In the genomic region with DNA sequence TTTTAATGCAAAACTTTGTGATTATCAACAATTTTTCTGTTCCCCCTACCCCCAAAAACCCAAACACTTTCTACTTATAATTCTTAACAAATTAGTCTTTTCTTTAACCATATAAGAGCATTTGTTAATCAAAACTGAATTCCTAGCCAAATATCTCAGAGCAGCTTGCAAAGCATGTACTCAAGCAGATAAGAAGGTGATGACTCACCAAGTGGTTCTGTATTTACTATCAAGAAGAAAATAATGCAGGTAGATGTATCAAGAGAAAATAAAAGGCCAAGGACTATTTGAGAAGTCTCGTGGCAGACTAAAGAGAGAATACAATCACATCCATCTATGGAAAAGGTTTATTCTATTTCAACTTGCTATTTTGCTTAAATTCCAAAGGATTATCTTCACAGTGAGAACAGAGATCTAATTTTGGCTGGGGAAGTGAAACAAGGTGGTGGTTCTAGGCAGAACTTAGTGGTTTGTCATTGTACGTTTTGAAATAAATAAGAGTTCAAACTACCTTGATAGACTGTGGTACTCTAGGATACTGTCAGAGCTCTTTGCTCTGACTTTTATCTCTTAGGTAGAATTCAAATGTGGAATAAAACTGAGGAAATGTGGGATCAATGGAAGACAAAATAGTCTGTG, we compare ENCODE assay signal across 11 cellular contexts.
A peak's percentile ranks its signal among the peaks of the same experiment; 100 is the strongest.
DNase-seq lines count a peak whose midpoint lies in the region; ATAC-seq and TF ChIP-seq lines count a peak whose summit lies in the region.
"Had no signal": no experiment of that assay in that cellular context is flagged by ENCODE, and none has a peak within 500 bp of the region (broad histone marks: within the 10 kb centered on the region; RNA-seq: fewer than 3 reads in every experiment).

No MANE protein-coding gene starts in this region.

- no peak overlapping the region for H2AFZ ChIP-seq in hepatocyte

- H3K36me3 ChIP-seq in hepatocyte (replicated peaks; ENCODE audit: insufficient read depth, low read depth) (no peaks in the 10 kb centered on the region), brain microvascular endothelial cell (replicated peaks) (no peaks in the 10 kb centered on the region)
- H3K36me3 ChIP-seq: lower lobe of right lung had no signal

- H3K4me3 ChIP-seq in hepatocyte: no peak overlapping the region
- no peak overlapping the region for H3K4me3 ChIP-seq in brain microvascular endothelial cell (ENCODE audit: low read depth, low read length)
- H3K4me3 ChIP-seq: lower lobe of right lung had no signal

- TF ChIP-seq CTCF in hepatocyte (IDR thresholded peaks at IDR 0.05; ENCODE audit: poor library complexity): no peak
- TF ChIP-seq CTCF in brain microvascular endothelial cell (IDR thresholded peaks at IDR 0.05; ENCODE audit: low read depth, low read length, missing control alignments): no peak

- no peaks in the 10 kb centered on the region for H3K79me2 ChIP-seq in hepatocyte

- ATAC-seq in GM18867 (IDR thresholded peaks at IDR 0.05; ENCODE audit: unreplicated experiment) (peak; percentile 69), HG02623 (IDR thresholded peaks at IDR 0.05; ENCODE audit: unreplicated experiment) (peak; percentile 86)
- no peak for ATAC-seq in activated CD4-positive, alpha-beta T cell treated with anti-CD3 and anti-CD28 coated beads for 36 hours
- ATAC-seq: lower lobe of right lung had no signal

- H3K27me3 Mint-ChIP-seq in activated CD4-positive, alpha-beta T cell treated with anti-CD3 and anti-CD28 coated beads for 36 hours: peaks cover 2% of the 10 kb centered on the region

- no peaks in the 10 kb centered on the region for H4K20me1 ChIP-seq in hepatocyte (ENCODE audit: insufficient read depth, poor library complexity, severe bottlenecking)

- 66% methylated on average over 2 of the region's 2 CpGs for WGBS in hepatocyte (ENCODE audit: low lambda C conversion rate, missing lambda C conversion rate)

- H3K4me1 ChIP-seq in hepatocyte (ENCODE audit: insufficient read depth): peaks cover 16% of the 10 kb centered on the region
- H3K4me1 ChIP-seq: lower lobe of right lung had no signal

- CTCF ChIA-PET in activated CD4-positive, alpha-beta T cell treated with anti-CD3 and anti-CD28 coated beads for 36 hours (lab: Charles Lee): no interaction called here

- intact Hi-C loops in activated CD4-positive, alpha-beta T cell treated with anti-CD3 and anti-CD28 coated beads for 36 hours (cut with DNase I, micrococcal nuclease): no loop called here

- no peak overlapping the region for H3K4me3 Mint-ChIP-seq in activated CD4-positive, alpha-beta T cell treated with anti-CD3 and anti-CD28 coated beads for 36 hours

- H3K4me2 ChIP-seq in hepatocyte: no peak overlapping the region

- H3K27ac ChIP-seq in hepatocyte (peak overlapping the region; percentile 39), brain microvascular endothelial cell (no peak overlapping the region)
- H3K27ac ChIP-seq: lower lobe of right lung had no signal

- in situ Hi-C loops in brain microvascular endothelial cell (cut with HindIII; ENCODE audit: low pct_ligation_motif_present, low sequenced_read_pairs): no loop called here

- peaks cover 5% of the 10 kb centered on the region for H3K4me1 Mint-ChIP-seq in activated CD4-positive, alpha-beta T cell treated with anti-CD3 and anti-CD28 coated beads for 36 hours

- DNase-seq in NCI-H1048 (lab: John Stamatoyannopoulos, UW) (peak; percentile 14), hepatocyte (ENCODE audit: low spot score) (peak; percentile 28), mesenteric fat pad (ENCODE audit: low spot score) (no peak), brain microvascular endothelial cell (no peak), NCI-H2227 (lab: John Stamatoyannopoulos, UW; ENCODE audit: unreplicated experiment) (no peak)
- no peak for DNase-seq in activated CD4-positive, alpha-beta T cell treated with anti-CD3 and anti-CD28 coated beads for 36 hours
- DNase-seq: foreskin melanocyte, lower lobe of right lung, T1000 had no signal

- H3K27me3 ChIP-seq in hepatocyte (no peaks in the 10 kb centered on the region), brain microvascular endothelial cell (replicated peaks) (no peaks in the 10 kb centered on the region)

- no peak overlapping the region for H3K27ac Mint-ChIP-seq in activated CD4-positive, alpha-beta T cell treated with anti-CD3 and anti-CD28 coated beads for 36 hours

- peaks cover 2% of the 10 kb centered on the region for H3K36me3 Mint-ChIP-seq in activated CD4-positive, alpha-beta T cell treated with anti-CD3 and anti-CD28 coated beads for 36 hours (ENCODE audit: low read depth)

- POLR2A ChIA-PET in activated CD4-positive, alpha-beta T cell treated with anti-CD3 and anti-CD28 coated beads for 36 hours (lab: Charles Lee): interaction anchor here (0.6 kb wide), 1 partner anchor 56 kb away, joined by 3 read pairs; no protein-coding TSS in a partner anchor

- no peaks in the 10 kb centered on the region for H3K9me2 ChIP-seq in hepatocyte (replicated peaks; ENCODE audit: insufficient read depth)

- H3K9me3 ChIP-seq in hepatocyte (ENCODE audit: low read depth): no peaks in the 10 kb centered on the region
- H3K9me3 ChIP-seq: lower lobe of right lung had no signal

- peaks cover 8% of the 10 kb centered on the region for H3K9me3 Mint-ChIP-seq in activated CD4-positive, alpha-beta T cell treated with anti-CD3 and anti-CD28 coated beads for 36 hours (ENCODE audit: low read depth)

Comparison
In these comparisons a context has a peak if more than half of its experiments do, and no peak if none do; other contexts are left out.
1. DNase-seq: peak in NCI-H1048 (single experiment) and hepatocyte (single experiment); none in activated CD4-positive, alpha-beta T cell treated with anti-CD3 and anti-CD28 coated beads for 36 hours (single experiment), mesenteric fat pad (single experiment), brain microvascular endothelial cell (single experiment) and NCI-H2227 (single experiment).